ENCODE assay signal across 10 cellular contexts in the genomic region with DNA sequence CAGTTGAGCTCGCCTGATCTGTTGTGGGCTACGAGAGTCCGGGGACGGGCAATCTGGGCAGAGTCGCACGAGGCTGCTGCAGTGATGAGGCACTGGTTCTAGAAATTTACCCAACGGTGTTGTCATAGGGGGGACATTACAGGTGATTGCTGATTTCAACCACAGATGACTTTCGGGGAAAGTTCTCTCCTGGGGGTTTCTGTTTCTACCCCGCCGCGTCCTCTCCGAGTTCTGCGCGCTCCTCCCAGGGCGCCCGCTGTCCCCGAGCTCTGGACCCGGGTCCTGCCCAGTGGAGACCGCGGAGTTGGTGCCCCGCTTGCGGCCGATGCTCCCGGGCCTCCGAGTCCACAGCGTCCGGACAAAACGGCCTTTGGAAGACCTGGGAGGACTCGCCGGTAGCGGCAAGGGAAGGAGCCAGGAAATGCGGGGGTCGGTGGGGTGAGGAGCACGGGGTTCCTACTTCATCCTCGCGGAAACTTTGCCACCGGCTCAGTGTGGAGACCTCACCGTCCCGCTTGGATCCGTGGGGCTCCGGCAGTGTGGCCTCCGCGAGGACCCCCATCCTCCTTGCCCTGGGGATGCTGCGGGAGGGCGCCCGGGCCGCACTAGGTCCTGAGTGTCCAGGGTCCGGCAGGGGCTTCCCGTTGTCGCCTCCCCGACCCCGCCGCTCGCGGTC. TPM values are rescaled to one million over a fixed set of nuclear protein-coding genes. Genes with fewer than 3 reads are reported as not detected.
A peak's percentile ranks its signal among the peaks of the same experiment; 100 is the strongest.
DNase-seq lines count a peak whose midpoint lies in the region; ATAC-seq and TF ChIP-seq lines count a peak whose summit lies in the region.
"Had no signal": no experiment of that assay in that cellular context is flagged by ENCODE, and none has a peak within 500 bp of the region (broad histone marks: within the 10 kb centered on the region; RNA-seq: fewer than 3 reads in every experiment).

No MANE protein-coding gene starts in this region.

- no peak for DNase-seq in CD4-positive, alpha-beta memory T cell
- DNase-seq in T-cell (no peak), osteocyte (ENCODE audit: extremely low spot score, unreplicated experiment) (no peak), Karpas-422 (no peak)
- DNase-seq: nucleus accumbens had no signal

- no peaks in the 10 kb centered on the region for H3K9me2 ChIP-seq in Karpas-422 (replicated peaks; ENCODE audit: insufficient read depth, low read length)

- ATAC-seq in T-cell (replicated peaks in 1 of 4), result peak in 2 of 4 experiments; percentile 20 to 36
- peak; percentile 20 for ATAC-seq in gastroesophageal sphincter
- no peak for ATAC-seq in HG03432 (IDR thresholded peaks at IDR 0.05; ENCODE audit: unreplicated experiment)
- no peak for ATAC-seq in HG02973 (IDR thresholded peaks at IDR 0.05; ENCODE audit: unreplicated experiment)
- no peak for ATAC-seq in HG02981 (IDR thresholded peaks at IDR 0.05; ENCODE audit: unreplicated experiment)

- no peak overlapping the region for H3K4me2 ChIP-seq in Karpas-422 (ENCODE audit: low read depth, low read length, poor library complexity, severe bottlenecking)

- WGBS in gastroesophageal sphincter (ENCODE audit: low coverage in 1 of 2), 2 donors, result 10 to 20% methylated on average over 2 of the region's 55 CpGs

- no peaks in the 10 kb centered on the region for H3K36me3 Mint-ChIP-seq in CD4-positive, alpha-beta memory T cell
- H3K36me3 Mint-ChIP-seq in T-cell (no peaks in the 10 kb centered on the region), osteocyte (ENCODE audit: unreplicated experiment) (no peaks in the 10 kb centered on the region)

- no peaks in the 10 kb centered on the region for H3K36me3 ChIP-seq in CD4-positive, alpha-beta memory T cell (ENCODE audit: insufficient read depth, low read length)
- H3K36me3 ChIP-seq in gastroesophageal sphincter (no peaks in the 10 kb centered on the region), Karpas-422 (ENCODE audit: insufficient read depth, low read length) (no peaks in the 10 kb centered on the region)

- no peaks in the 10 kb centered on the region for H3K79me2 ChIP-seq in Karpas-422 (ENCODE audit: low read length)

- peaks cover 9 to 19% (median 14%) of the 10 kb centered on the region in 4 donors for H3K4me1 Mint-ChIP-seq in CD4-positive, alpha-beta memory T cell
- H3K4me1 Mint-ChIP-seq in T-cell, result peaks cover 8 to 21% (median 16%) of the 10 kb centered on the region in 3 donors
- peaks cover 13% of the 10 kb centered on the region for H3K4me1 Mint-ChIP-seq in osteocyte (ENCODE audit: unreplicated experiment)

- H2AFZ ChIP-seq in Karpas-422 (ENCODE audit: low read length), result no peak overlapping the region

- peak overlapping the region in 1 of 2 donors; percentile 17 for H3K4me3 ChIP-seq in CD4-positive, alpha-beta memory T cell (ENCODE audit: low read length in 2 of 2)
- peak overlapping the region in 1 of 2 donors; percentile 35 for H3K4me3 ChIP-seq in gastroesophageal sphincter
- no peak overlapping the region for H3K4me3 ChIP-seq in Karpas-422 (ENCODE audit: low read length)

- H3K27ac Mint-ChIP-seq in CD4-positive, alpha-beta memory T cell, result no peak overlapping the region
- H3K27ac Mint-ChIP-seq in T-cell (no peak overlapping the region), osteocyte (ENCODE audit: unreplicated experiment) (no peak overlapping the region)

- intact Hi-C loops in CD4-positive, alpha-beta memory T cell (cut with micrococcal nuclease), result no loop called here

- H3K9ac ChIP-seq in Karpas-422 (ENCODE audit: low read length), result no peak overlapping the region

- peak overlapping the region in 7 of 8 donors; percentile 63 to 85 (median 79) for H3K4me3 Mint-ChIP-seq in CD4-positive, alpha-beta memory T cell
- H3K4me3 Mint-ChIP-seq in T-cell (peak overlapping the region; percentile 55 to 74 (median 64)), osteocyte (ENCODE audit: unreplicated experiment) (peak overlapping the region; percentile 50)

- POLR2A ChIA-PET in CD4-positive, alpha-beta memory T cell (lab: Charles Lee; ENCODE audit: partially characterized antibody), result no interaction called here
- POLR2A ChIA-PET in T-cell (lab: Charles Lee), result interaction anchor here in 1 of 2 donors (0.6 kb wide), 1 partner anchor 78 kb away, joined by 3 read pairs; no protein-coding TSS in a partner anchor

- CTCF ChIA-PET in CD4-positive, alpha-beta memory T cell (lab: Charles Lee; ENCODE audit: partially characterized antibody), result no interaction called here
- CTCF ChIA-PET in T-cell (lab: Charles Lee), result no interaction called here

- peaks cover 52 to 69% of the 10 kb centered on the region in 2 donors for H3K27me3 Mint-ChIP-seq in CD4-positive, alpha-beta memory T cell
- H3K27me3 Mint-ChIP-seq in T-cell, result peaks cover 73 to 91% of the 10 kb centered on the region in 2 donors
- peaks cover 95% of the 10 kb centered on the region for H3K27me3 Mint-ChIP-seq in osteocyte (ENCODE audit: unreplicated experiment)

- peaks cover 16% of the 10 kb centered on the region for H3K4me1 ChIP-seq in CD4-positive, alpha-beta memory T cell (ENCODE audit: insufficient read depth, low read length)
- H3K4me1 ChIP-seq in gastroesophageal sphincter (peaks cover 0 to 15% (median 5%) of the 10 kb centered on the region in 3 donors), Karpas-422 (ENCODE audit: low read length) (no peaks in the 10 kb centered on the region)

- H3K9me3 Mint-ChIP-seq in CD4-positive, alpha-beta memory T cell, result peaks cover 0 to 3% (median 0%) of the 10 kb centered on the region in 8 donors
- H3K9me3 Mint-ChIP-seq in T-cell (no peaks in the 10 kb centered on the region), osteocyte (ENCODE audit: unreplicated experiment) (peaks cover 6% of the 10 kb centered on the region)

- no peak for TF ChIP-seq EP300 in gastroesophageal sphincter (IDR thresholded peaks at IDR 0.05)

- no peaks in the 10 kb centered on the region for H3K9me3 ChIP-seq in CD4-positive, alpha-beta memory T cell (ENCODE audit: control insufficient read depth in 1 of 2, low read length in 2 of 2)
- H3K9me3 ChIP-seq in gastroesophageal sphincter, result no peaks in the 10 kb centered on the region
- no peaks in the 10 kb centered on the region for H3K9me3 ChIP-seq in Karpas-422 (ENCODE audit: low read length)

- H3K27me3 ChIP-seq in CD4-positive, alpha-beta memory T cell (ENCODE audit: insufficient read depth, low read length), result peaks cover 42% of the 10 kb centered on the region
- H3K27me3 ChIP-seq in gastroesophageal sphincter (peaks cover 80% of the 10 kb centered on the region), Karpas-422 (ENCODE audit: low read length) (no peaks in the 10 kb centered on the region)

- no peak for TF ChIP-seq POLR2A in gastroesophageal sphincter (IDR thresholded peaks at IDR 0.05)

- H3K27ac ChIP-seq in CD4-positive, alpha-beta memory T cell (ENCODE audit: low read depth, low read length), result no peak overlapping the region
- H3K27ac ChIP-seq in gastroesophageal sphincter (no peak overlapping the region), Karpas-422 (ENCODE audit: low read length) (no peak overlapping the region)

- H4K20me1 ChIP-seq in Karpas-422 (ENCODE audit: insufficient read depth, low read depth, low read length), result no peaks in the 10 kb centered on the region

- TF ChIP-seq CTCF in gastroesophageal sphincter (IDR thresholded peaks at IDR 0.05), result no peak
- no peak for TF ChIP-seq CTCF in osteocyte (IDR thresholded peaks at IDR 0.05)

RNA-seq across cellular contexts. Expression of gene RAET1L, which starts 12.3 kb away (rescaled TPM):
- not detected for total RNA-seq in CD4-positive, alpha-beta memory T cell
- polyA plus RNA-seq in CD4-positive, alpha-beta memory T cell, result not detected
- total RNA-seq in T-cell (not detected), gastroesophageal sphincter (under 1 TPM in 2 of 4 donors, not detected in 2; 0.23 to 0.62 TPM), osteocyte (not detected in 2 replicates)
- total RNA-seq in Karpas-422 (2014; rRNA removed; shearing (Covaris generic); ENCODE audit: low replicate concordance), result not detected in 2 replicates
- total RNA-seq: RPMI7951 had no signal

RNA-seq across cellular contexts. Expression of gene ULBP3, which starts 31.3 kb away (rescaled TPM):
- total RNA-seq in CD4-positive, alpha-beta memory T cell, result under 1 TPM in 1 of 2 experiments, not detected in 1; 0.42 TPM
- polyA plus RNA-seq in CD4-positive, alpha-beta memory T cell, result under 1 TPM; 0.48 to 0.96 TPM
- total RNA-seq in T-cell, result 1 to 10 TPM in 2 of 5 donors, under 1 TPM in 3; 0.35 to 1.3 (median 0.79) TPM
- 1 to 10 TPM in 1 of 4 donors, not detected in 3; 7.3 TPM for total RNA-seq in gastroesophageal sphincter
- 3.0 and 3.3 TPM in 2 replicates for total RNA-seq in osteocyte
- total RNA-seq in Karpas-422 (2014; rRNA removed; shearing (Covaris generic); ENCODE audit: low replicate concordance), result 1.7 and 3.5 TPM in 2 replicates
